7 cellular contexts compared by ENCODE assay signal in the genomic region with DNA sequence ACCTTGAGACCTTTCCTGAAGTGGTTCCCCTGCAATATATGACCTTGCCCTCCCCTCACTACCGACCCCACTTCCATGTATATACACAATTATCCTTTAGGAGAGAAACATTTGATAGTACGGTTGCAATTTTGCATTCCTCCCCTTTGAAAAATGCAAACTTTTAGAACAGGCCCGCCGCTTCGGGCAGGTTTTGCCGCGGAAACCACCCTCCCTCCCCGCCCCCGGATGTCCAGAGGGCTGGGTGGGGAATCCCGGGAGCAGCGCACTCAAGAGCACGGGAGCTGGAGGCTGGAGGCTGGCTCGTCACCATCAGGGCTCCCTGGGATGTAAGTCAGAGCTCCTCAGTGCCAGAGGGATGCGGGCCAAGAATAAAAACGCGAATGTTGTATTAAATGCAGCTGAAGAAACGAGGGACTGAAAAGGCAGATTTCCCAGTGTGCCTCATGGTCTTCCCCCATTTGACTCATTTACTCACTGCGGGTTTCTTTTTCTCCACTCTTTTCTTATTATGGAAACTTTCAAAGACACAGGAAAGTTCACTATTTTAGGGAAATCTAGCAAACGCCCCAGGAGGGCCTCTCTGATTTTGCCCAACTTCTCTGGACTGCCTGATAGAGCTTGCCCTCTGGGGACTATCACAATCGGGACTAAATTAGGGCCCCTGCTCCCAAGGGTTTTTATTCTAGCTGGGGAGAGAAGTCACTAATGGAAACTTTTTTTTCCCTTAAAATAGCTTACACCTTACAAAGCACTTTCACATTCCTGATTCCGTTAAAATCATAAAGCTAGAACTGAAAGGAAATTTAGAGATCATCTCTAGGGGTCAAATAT. TPM values are rescaled to one million over a fixed set of nuclear protein-coding genes. Genes with fewer than 3 reads are reported as not detected.
A peak's percentile ranks its signal among the peaks of the same experiment; 100 is the strongest.
DNase-seq lines count a peak whose midpoint lies in the region; ATAC-seq and TF ChIP-seq lines count a peak whose summit lies in the region.

No MANE protein-coding gene starts in this region.

- DNase-seq in T-cell: peak in 12 of 34 experiments; percentile 13 to 53 (median 28)
- DNase-seq in lower leg skin (ENCODE audit: low spot score in 2 of 2): peak; percentile 84 to 97
- peak; percentile 92 to 93 for DNase-seq in suprapubic skin (ENCODE audit: low spot score in 2 of 2)
- no peak for DNase-seq in NCI-H748 treated with DMSO at 0.1 percent for 48 hours (lab: John Stamatoyannopoulos, UW)

- TF ChIP-seq CTCF in lower leg skin (IDR thresholded peaks at IDR 0.05) (no peak), suprapubic skin (IDR thresholded peaks at IDR 0.05) (no peak)

- H3K4me3 ChIP-seq in lower leg skin (ENCODE audit: low read depth, poor library complexity, severe bottlenecking): no peak overlapping the region
- H3K4me3 ChIP-seq in suprapubic skin: peak overlapping the region; percentile 28

- H3K9me3 Mint-ChIP-seq in T-cell: no peaks in the 10 kb centered on the region
- H3K9me3 Mint-ChIP-seq in dendritic cell treated with granulocyte-macrophage colony-stimulating factor and Interleukin-4, amounts not matched to agents 40 ng/mL and 50 ng/mL, for 4 days: no peaks in the 10 kb centered on the region

- CTCF ChIA-PET in T-cell (lab: Charles Lee): interaction anchor here in 1 of 2 donors (1.1 kb wide), 2 partner anchors 9 to 19 kb away, joined by 3 read pairs; no protein-coding TSS in a partner anchor

- no peaks in the 10 kb centered on the region for H3K36me3 ChIP-seq in suprapubic skin

- H3K4me3 Mint-ChIP-seq in T-cell: peak overlapping the region; percentile 90 to 92 (median 90)
- H3K4me3 Mint-ChIP-seq in dendritic cell treated with granulocyte-macrophage colony-stimulating factor and Interleukin-4, amounts not matched to agents 40 ng/mL and 50 ng/mL, for 4 days: peak overlapping the region; percentile 46

- POLR2A ChIA-PET in T-cell (lab: Charles Lee): interaction anchor here (0.6 to 1.1 kb wide), 5 partner anchors 9 to 493 kb away, joined by 3 to 4 read pairs (median 3); no protein-coding TSS in a partner anchor

- no peaks in the 10 kb centered on the region for H3K27me3 ChIP-seq in suprapubic skin

- intact Hi-C loops in dendritic cell treated with granulocyte-macrophage colony-stimulating factor and Interleukin-4, amounts not matched to agents 40 ng/mL and 50 ng/mL, for 4 days (cut with micrococcal nuclease): loop anchor here (10.0 kb wide), 1 partner anchor 217 kb away; no protein-coding TSS in a partner anchor
- intact Hi-C loops in lower leg skin (cut with DNase I; ENCODE audit: low total_unique reads): no loop called here

- H3K4me1 ChIP-seq in suprapubic skin: peaks cover 46% of the 10 kb centered on the region

- no peak for ATAC-seq in T-cell (replicated peaks in 1 of 4)
- ATAC-seq in GM21367 (IDR thresholded peaks at IDR 0.05; ENCODE audit: unreplicated experiment): no peak

- peak overlapping the region; percentile 99 for H3K27ac Mint-ChIP-seq in T-cell
- no peak overlapping the region for H3K27ac Mint-ChIP-seq in dendritic cell treated with granulocyte-macrophage colony-stimulating factor and Interleukin-4, amounts not matched to agents 40 ng/mL and 50 ng/mL, for 4 days

- WGBS in lower leg skin, 2 donors: 3 to 4% methylated on average over 21 of the region's 21 CpGs
- 4% methylated on average over 21 of the region's 21 CpGs for WGBS in suprapubic skin

- H3K36me3 Mint-ChIP-seq in T-cell: peaks cover 3% of the 10 kb centered on the region
- H3K36me3 Mint-ChIP-seq in dendritic cell treated with granulocyte-macrophage colony-stimulating factor and Interleukin-4, amounts not matched to agents 40 ng/mL and 50 ng/mL, for 4 days (ENCODE audit: low read depth): peaks cover 13% of the 10 kb centered on the region

- H3K4me1 Mint-ChIP-seq in T-cell: peaks cover 51 to 59% (median 55%) of the 10 kb centered on the region in 3 donors
- H3K4me1 Mint-ChIP-seq in dendritic cell treated with granulocyte-macrophage colony-stimulating factor and Interleukin-4, amounts not matched to agents 40 ng/mL and 50 ng/mL, for 4 days (ENCODE audit: low read depth): peaks cover 52% of the 10 kb centered on the region

- TF ChIP-seq POLR2A in GM18526 (IDR thresholded peaks at IDR 0.05; ENCODE audit: extremely low read depth, insufficient read length) (peak; percentile 44), lower leg skin (IDR thresholded peaks at IDR 0.05) (no peak), suprapubic skin (IDR thresholded peaks at IDR 0.05) (no peak)

- no peak for TF ChIP-seq EP300 in suprapubic skin (IDR thresholded peaks at IDR 0.05)

- peak overlapping the region; percentile 96 for H3K27ac ChIP-seq in suprapubic skin

- no peaks in the 10 kb centered on the region for H3K27me3 Mint-ChIP-seq in T-cell
- no peaks in the 10 kb centered on the region for H3K27me3 Mint-ChIP-seq in dendritic cell treated with granulocyte-macrophage colony-stimulating factor and Interleukin-4, amounts not matched to agents 40 ng/mL and 50 ng/mL, for 4 days

- no peaks in the 10 kb centered on the region for H3K9me3 ChIP-seq in suprapubic skin

RNA-seq across cellular contexts. Expression of gene USP3, which starts 2.9 kb away (rescaled TPM):
- 100 to 1,000 TPM; 123 to 265 (median 130) TPM for total RNA-seq in T-cell
- 10 to 100 TPM; 43.9 to 66.5 (median 55.0) TPM for total RNA-seq in lower leg skin
- total RNA-seq in suprapubic skin: 100 to 1,000 TPM in 1 of 4 donors, 10 to 100 TPM in 3; 43.2 to 105 (median 48.0) TPM
